In genomic region chr2:11691071-11691660, GRCh38 we compare ENCODE assay signal across 18 cellular contexts. TPM values are rescaled to one million over a fixed set of nuclear protein-coding genes. Genes with fewer than 3 reads are reported as not detected.
DNase-seq lines count a peak whose midpoint lies in the region; ATAC-seq, FAIRE-seq and TF ChIP-seq lines count a peak whose summit lies in the region.
"Had no signal": no experiment of that assay in that cellular context is flagged by ENCODE, and none has a peak within 500 bp of the region (broad histone marks: within the 10 kb centered on the region; RNA-seq: fewer than 3 reads in every experiment).

No MANE protein-coding gene starts in this region.

- 60% methylated on average over 3 of the region's 5 CpGs; no CpG with 5 or more reads in 1 of the 2 experiments for WGBS in IMR-90 (ENCODE audit: extremely low coverage in 2 of 2, insufficient read length in 1 of 2), 2 experiments
- 85% methylated on average over 5 of the region's 5 CpGs; no CpG with 5 or more reads in 1 of the 2 experiments for WGBS in H1 (ENCODE audit: extremely low coverage in 1 of 2, insufficient coverage in 1 of 2, insufficient read length in 1 of 2, insufficient replicate concordance in 2 of 2, low coverage in 1 of 2, low lambda C conversion rate in 2 of 2, missing lambda C conversion rate in 1 of 2), 2 experiments

- H3K27ac ChIP-seq in IMR-90 (ENCODE audit: insufficient read depth, low read length) (no peak overlapping the region), H1 (ENCODE audit: low read depth, low read length) (no peak overlapping the region; the same call in 1 of the 2 replicates), upper lobe of right lung (no peak overlapping the region), SJCRH30 (no peak overlapping the region)

- H3K56ac ChIP-seq in IMR-90 (ENCODE audit: extremely low read depth, insufficient read depth, low read length) (no peak overlapping the region), H1 (replicated peaks; ENCODE audit: insufficient read length, low read depth, low read length) (no peak overlapping the region)

- TF ChIP-seq CTCF in IMR-90 (conservative IDR thresholded peaks at IDR 0.05; ENCODE audit: low read depth, low read length) (no peak), H1 (IDR thresholded peaks at IDR 0.05; ENCODE audit: control extremely low read depth in 1 of 3, insufficient read depth in 1 of 3, low read depth in 1 of 3, low read length in 3 of 3) (no peak), upper lobe of right lung (IDR thresholded peaks at IDR 0.05) (no peak)

- H4K20me1 ChIP-seq in IMR-90 (ENCODE audit: insufficient read depth, low read length) (no peaks in the 10 kb centered on the region), H1 (replicated peaks in 1 of 2; ENCODE audit: control insufficient read depth in 1 of 2, insufficient read depth in 2 of 2, low read length in 2 of 2) (no peaks in the 10 kb centered on the region)

- no peak overlapping the region for H2AK9ac ChIP-seq in IMR-90 (replicated peaks; ENCODE audit: low read depth, low read length, poor library complexity)

- H3K36me3 Mint-ChIP-seq in naive thymus-derived CD8-positive, alpha-beta T cell: no peaks in the 10 kb centered on the region

- no peak overlapping the region for H3K23ac ChIP-seq in IMR-90 (ENCODE audit: low read depth, low read length)
- H3K23ac ChIP-seq in H1 (ENCODE audit: insufficient read length): no peak overlapping the region

- H2AK5ac ChIP-seq in IMR-90 (ENCODE audit: low read depth, low read length): no peak overlapping the region
- no peak overlapping the region for H2AK5ac ChIP-seq in H1 (ENCODE audit: low read depth, low read length)

- H3K4me1 Mint-ChIP-seq in naive thymus-derived CD8-positive, alpha-beta T cell: peaks cover 9 to 16% (median 10%) of the 10 kb centered on the region in 4 donors

- TF ChIP-seq EP300 in H1 (IDR thresholded peaks at IDR 0.05; ENCODE audit: borderline replicate concordance in 1 of 2, low read depth in 2 of 2, low read length in 2 of 2): no peak

- no peak for FAIRE-seq in H1 (lab: Jason Lieb, UNC)
- FAIRE-seq: GM12892 had no signal

- no peaks in the 10 kb centered on the region for H3K9me1 ChIP-seq in IMR-90 (ENCODE audit: insufficient read depth, low read length)

- H2BK15ac ChIP-seq in IMR-90 (ENCODE audit: low read depth, low read length) (no peak overlapping the region), H1 (ENCODE audit: low read length) (no peak overlapping the region)

- no peak overlapping the region for H2BK120ac ChIP-seq in IMR-90 (ENCODE audit: low read depth, low read length)
- H2BK120ac ChIP-seq in H1 (replicated peaks; ENCODE audit: low read depth, low read length): no peak overlapping the region

- H3K79me1 ChIP-seq in IMR-90 (ENCODE audit: low read depth in 1 of 2, low read length in 2 of 2) (no peaks in the 10 kb centered on the region), H1 (ENCODE audit: low read depth, low read length) (no peaks in the 10 kb centered on the region)

- no peaks in the 10 kb centered on the region for H3K36me3 ChIP-seq in IMR-90 (ENCODE audit: control insufficient read depth, insufficient read depth, low read length)
- H3K36me3 ChIP-seq in H1 (ENCODE audit: control insufficient read depth in 2 of 4, insufficient read depth in 4 of 4, low read length in 3 of 4): no peaks in the 10 kb centered on the region
- no peaks in the 10 kb centered on the region for H3K36me3 ChIP-seq in upper lobe of right lung
- no peaks in the 10 kb centered on the region for H3K36me3 ChIP-seq in SJCRH30
- H3K36me3 ChIP-seq: BE2C had no signal

- H3K4me1 ChIP-seq in IMR-90 (ENCODE audit: control insufficient read depth, insufficient read depth, low read length) (no peaks in the 10 kb centered on the region), H1 (replicated peaks in 1 of 4; ENCODE audit: control insufficient read depth in 3 of 4, insufficient read depth in 4 of 4, low read length in 3 of 4) (no peaks in the 10 kb centered on the region; a peak in 1 of 7 replicates), upper lobe of right lung (peaks cover 11% of the 10 kb centered on the region), SJCRH30 (peaks cover 4% of the 10 kb centered on the region)

- H4K8ac ChIP-seq in IMR-90 (ENCODE audit: low read depth in 2 of 2, low read length in 2 of 2) (no peak overlapping the region), H1 (ENCODE audit: extremely low read depth, insufficient read depth, low read length) (no peak overlapping the region)

- dilution Hi-C loops in IMR-90 (cut with HindIII; ENCODE audit: low sequenced_read_pairs, unreplicated experiment): no loop called here

- H3K9me3 ChIP-seq in IMR-90 (ENCODE audit: control insufficient read depth, insufficient read depth, low read length) (no peaks in the 10 kb centered on the region), H1 (ENCODE audit: insufficient read depth in 2 of 2, low read depth in 1 of 2, low read length in 1 of 2) (no peaks in the 10 kb centered on the region), upper lobe of right lung (no peaks in the 10 kb centered on the region), SJCRH30 (replicated peaks) (no peaks in the 10 kb centered on the region)
- H3K9me3 ChIP-seq: BE2C had no signal

- CTCF ChIA-PET in IMR-90 (lab: Yijun Ruan, JAX): no interaction called here
- CTCF ChIA-PET in H1 (lab: Charles Lee; ENCODE audit: partially characterized antibody): interaction anchor here (0.7 to 10.9 kb wide), 5 partner anchors 9 to 440 kb away, joined by 3 to 91 read pairs (median 25); partner anchors contain the start of gene LPIN1

- no peak overlapping the region for H2BK5ac ChIP-seq in IMR-90 (ENCODE audit: low read depth, low read length, poor library complexity, severe bottlenecking)
- H2BK5ac ChIP-seq in H1 (ENCODE audit: low read depth, low read length): no peak overlapping the region

- no peak overlapping the region for H2BK20ac ChIP-seq in IMR-90 (ENCODE audit: low read depth, low read length)
- H2BK20ac ChIP-seq in H1 (ENCODE audit: low read length): no peak overlapping the region

- H3K18ac ChIP-seq in IMR-90 (ENCODE audit: low read depth, low read length) (no peak overlapping the region), H1 (ENCODE audit: extremely low read depth, low read length) (no peak overlapping the region)

- TF ChIP-seq POLR2A in IMR-90 (IDR thresholded peaks at IDR 0.05; ENCODE audit: low read depth, low read length) (no peak), H1 (IDR thresholded peaks at IDR 0.05; ENCODE audit: control extremely low read depth in 1 of 2, low read depth in 2 of 2, low read length in 2 of 2) (no peak)

- ATAC-seq in IMR-90 (ENCODE audit: low read depth) (no peak), upper lobe of right lung (peak; percentile 29)
- ATAC-seq in naive thymus-derived CD8-positive, alpha-beta T cell: no peak
- ATAC-seq: Panc1, SK-N-SH treated with all-trans-retinoic acid at 6 μM for 48 hours, T-helper 17 cell had no signal

- no peaks in the 10 kb centered on the region for H3K9me3 Mint-ChIP-seq in naive thymus-derived CD8-positive, alpha-beta T cell

- in situ Hi-C loops in IMR-90 (cut with MboI; ENCODE audit: low sequenced_read_pairs): loop anchor here (5.0 kb wide), 1 partner anchor 91 kb away; no protein-coding TSS in a partner anchor

- no peak overlapping the region for H3K27ac Mint-ChIP-seq in naive thymus-derived CD8-positive, alpha-beta T cell
- H3K27ac Mint-ChIP-seq: T-helper 17 cell had no signal

- H3K4me2 ChIP-seq in IMR-90 (ENCODE audit: low read depth, low read length) (no peak overlapping the region), H1 (ENCODE audit: insufficient read depth in 1 of 2, low read depth in 2 of 2, low read length in 2 of 2) (no peak overlapping the region)

- no peak overlapping the region for H4K5ac ChIP-seq in IMR-90 (ENCODE audit: low read depth, low read length)
- no peak overlapping the region for H4K5ac ChIP-seq in H1 (ENCODE audit: insufficient read length, low read depth, low read length)

- no peak overlapping the region for H3K9ac ChIP-seq in IMR-90 (ENCODE audit: low read depth, low read length)
- no peak overlapping the region for H3K9ac ChIP-seq in H1 (replicated peaks in 1 of 4; ENCODE audit: extremely low read depth in 1 of 4, low read depth in 3 of 4, low read length in 3 of 4)

- no peaks in the 10 kb centered on the region for H3K23me2 ChIP-seq in H1 (ENCODE audit: low read depth, low read length)

- H3K4ac ChIP-seq in IMR-90 (ENCODE audit: low read depth, low read length) (no peak overlapping the region), H1 (replicated peaks; ENCODE audit: insufficient read length, low read depth, low read length) (no peak overlapping the region)

- peaks cover 0 to 7% (median 0%) of the 10 kb centered on the region in 5 donors for H3K27me3 Mint-ChIP-seq in naive thymus-derived CD8-positive, alpha-beta T cell

- H3K4me3 ChIP-seq in IMR-90 (ENCODE audit: insufficient read depth, low read depth, low read length): no peak overlapping the region
- no peak overlapping the region for H3K4me3 ChIP-seq in H1 (ENCODE audit: extremely low read depth in 1 of 4, insufficient read depth in 2 of 4, low read depth in 3 of 4, low read length in 4 of 4)
- H3K4me3 ChIP-seq in upper lobe of right lung: no peak overlapping the region
- H3K4me3 ChIP-seq in SJCRH30: no peak overlapping the region

- no TSS peak for BruUV-seq in IMR-90 (replicated peaks; lab: Mats Ljungman, UMichigan)

- DNase-seq in IMR-90 (no peak), NOMO-1 treated with DMSO at 0.1 percent for 48 hours (lab: John Stamatoyannopoulos, UW; ENCODE audit: unreplicated experiment) (peak; percentile 72), H1 (ENCODE audit: low read depth in 1 of 2, low spot score in 2 of 2) (no peak), upper lobe of right lung (no peak), posterior cingulate gyrus (no peak), SJCRH30 (no peak)
- DNase-seq in naive thymus-derived CD8-positive, alpha-beta T cell: no peak
- DNase-seq: BE2C, H7, MM.1S, NCI-H1417, NCI-H187 treated with DMSO at 0.1 percent for 48 hours, NCI-H345, T-helper 17 cell had no signal

- intact Hi-C loops in IMR-90 (cut with micrococcal nuclease) (loop anchor here (5.0 kb wide), 1 partner anchor 1316 kb away; no protein-coding TSS in a partner anchor), upper lobe of right lung (cut with DNase I) (no loop called here), posterior cingulate gyrus (cut with DNase I) (loop anchor here (10.0 kb wide), 1 partner anchor 54 kb away; the partner anchor contains the start of gene LPIN1)

- peak overlapping the region; percentile 55 for H2AFZ ChIP-seq in IMR-90 (replicated peaks; ENCODE audit: low read length, poor library complexity)
- H2AFZ ChIP-seq in H1 (ENCODE audit: low read length): 0 out of 2 replicates have a peak overlapping the region, but pooled peaks have one; percentile 15

- H3K14ac ChIP-seq in IMR-90 (replicated peaks; ENCODE audit: low read depth, low read length) (no peak overlapping the region), H1 (ENCODE audit: insufficient read length) (no peak overlapping the region)

- no peaks in the 10 kb centered on the region for H3K79me2 ChIP-seq in H1 (ENCODE audit: control insufficient read depth in 1 of 2, insufficient read depth in 2 of 2, low read length in 2 of 2)

- no peak overlapping the region for H3K4me3 Mint-ChIP-seq in naive thymus-derived CD8-positive, alpha-beta T cell
- H3K4me3 Mint-ChIP-seq: T-helper 17 cell had no signal

- POLR2A ChIA-PET in IMR-90 (lab: Charles Lee; ENCODE audit: unreplicated experiment) (no interaction called here), H1 (lab: Charles Lee; ENCODE audit: partially characterized antibody) (no interaction called here)
- POLR2A ChIA-PET in naive thymus-derived CD8-positive, alpha-beta T cell (lab: Charles Lee): no interaction called here

- no peak overlapping the region for H2BK12ac ChIP-seq in H1 (ENCODE audit: low read depth, low read length)

- H3K27me3 ChIP-seq in IMR-90 (ENCODE audit: control insufficient read depth, insufficient read depth, low read length): peaks cover 9% of the 10 kb centered on the region
- H3K27me3 ChIP-seq in H1 (replicated peaks in 1 of 4; ENCODE audit: control insufficient read depth in 3 of 4, extremely low read depth in 1 of 4, insufficient read depth in 3 of 4, low read length in 3 of 4): peaks cover 0 to 2% (median 0%) of the 10 kb centered on the region in 4 experiments; a peak in 1 of 7 replicates
- H3K27me3 ChIP-seq in upper lobe of right lung: no peaks in the 10 kb centered on the region
- no peaks in the 10 kb centered on the region for H3K27me3 ChIP-seq in SJCRH30
- H3K27me3 ChIP-seq: BE2C had no signal

- H4K91ac ChIP-seq in IMR-90 (ENCODE audit: insufficient read depth, low read depth, low read length): no peak overlapping the region
- H4K91ac ChIP-seq in H1 (replicated peaks; ENCODE audit: insufficient read length, low read length): no peak overlapping the region

- TF ChIP-seq RAD21 in IMR-90 (IDR thresholded peaks at IDR 0.05; ENCODE audit: low read length): no peak
- no peak for TF ChIP-seq RAD21 in H1 (IDR thresholded peaks at IDR 0.05 in 1 of 2, conservative IDR thresholded peaks at IDR 0.05 in 1 of 2; ENCODE audit: low read depth in 2 of 2, low read length in 2 of 2)

RNA-seq across cellular contexts. Expression of gene NTSR2, which starts 21.2 kb away (rescaled TPM):
- total RNA-seq in IMR-90 (2012; rRNA removed) (not detected in 2 replicates), upper lobe of right lung (not detected)
- polyA plus RNA-seq in IMR-90 (2012; rRNA removed) (not detected in 2 replicates), H1 (2011; rRNA removed) (0.05 and 0.09 TPM in 2 replicates)
- not detected in 2 replicates for polyA plus RNA-seq in IMR-90 (2012; cell fraction: cytosol; rRNA removed)
- polyA plus RNA-seq in IMR-90 (2012; cell fraction: nucleus; rRNA removed; ENCODE audit: low replicate concordance): not detected in 2 replicates
- not detected in 2 replicates for total RNA-seq in H1 (2021; fragmentation: NEBNext Ultra II Directional; extraction: Animal tissue kit (Norgen Biotek cat#: 25700))
- polyA plus RNA-seq in H1 (2011; cell fraction: cytosol; rRNA removed): not detected
- polyA plus RNA-seq in H1 (2011; cell fraction: nucleus; rRNA removed): 0.07 TPM
- 0.10 TPM in 1 of 4 replicates, not detected in the others for polyA plus RNA-seq in H1 (2012, experiment 1 of 2)
- not detected for polyA plus RNA-seq in H1 (2012, experiment 2 of 2)
- 0.14 TPM for polyA plus RNA-seq in H1 (2013, experiment 1 of 2)
- 0.13 TPM for polyA plus RNA-seq in H1 (2013, experiment 2 of 2)
- not detected in 2 replicates for polyA minus RNA-seq in H1 (2011; rRNA and poly(A)+ RNA removed)
- not detected for polyA minus RNA-seq in H1 (2011; cell fraction: cytosol; rRNA and poly(A)+ RNA removed)
- not detected for polyA minus RNA-seq in H1 (2011; cell fraction: nucleus; rRNA and poly(A)+ RNA removed)
- total RNA-seq in naive thymus-derived CD8-positive, alpha-beta T cell: not detected
- not detected for polyA plus RNA-seq in naive thymus-derived CD8-positive, alpha-beta T cell
- total RNA-seq in SJCRH30 (2014; rRNA removed; shearing (Covaris generic)): not detected in 2 replicates
- total RNA-seq: H7, HT-29, T-helper 17 cell had no signal

RNA-seq across cellular contexts. Expression of gene LPIN1, which starts 55.3 kb away (rescaled TPM):
- total RNA-seq in IMR-90 (2012; rRNA removed) (21.3 and 21.7 TPM in 2 replicates), upper lobe of right lung (62.9 TPM)
- polyA plus RNA-seq in IMR-90 (2012; rRNA removed) (24.4 and 25.1 TPM in 2 replicates), H1 (2011; rRNA removed) (4.3 and 4.7 TPM in 2 replicates)
- polyA plus RNA-seq in IMR-90 (2012; cell fraction: cytosol; rRNA removed): 10.6 and 12.6 TPM in 2 replicates
- 32.0 and 74.8 TPM in 2 replicates for polyA plus RNA-seq in IMR-90 (2012; cell fraction: nucleus; rRNA removed; ENCODE audit: low replicate concordance)
- total RNA-seq in H1 (2021; fragmentation: NEBNext Ultra II Directional; extraction: Animal tissue kit (Norgen Biotek cat#: 25700)): 9.8 and 11.3 TPM in 2 replicates
- polyA plus RNA-seq in H1 (2011; cell fraction: cytosol; rRNA removed): 7.7 TPM
- 12.7 TPM for polyA plus RNA-seq in H1 (2011; cell fraction: nucleus; rRNA removed)
- 3.9 to 5.4 TPM (median 4.5 TPM) in 4 replicates for polyA plus RNA-seq in H1 (2012, experiment 1 of 2)
- 0.63 TPM for polyA plus RNA-seq in H1 (2012, experiment 2 of 2)
- 8.9 TPM for polyA plus RNA-seq in H1 (2013, experiment 1 of 2)
- 9.3 TPM for polyA plus RNA-seq in H1 (2013, experiment 2 of 2)
- polyA minus RNA-seq in H1 (2011; rRNA and poly(A)+ RNA removed): 9.1 and 42.2 TPM in 2 replicates
- 4.9 TPM for polyA minus RNA-seq in H1 (2011; cell fraction: cytosol; rRNA and poly(A)+ RNA removed)
- polyA minus RNA-seq in H1 (2011; cell fraction: nucleus; rRNA and poly(A)+ RNA removed): 12.4 TPM
- total RNA-seq in naive thymus-derived CD8-positive, alpha-beta T cell: 10 to 100 TPM; 76.1 to 82.4 TPM
- polyA plus RNA-seq in naive thymus-derived CD8-positive, alpha-beta T cell: 10 to 100 TPM; 15.7 to 27.5 (median 19.9) TPM
- 31.0 and 37.0 TPM in 2 replicates for total RNA-seq in SJCRH30 (2014; rRNA removed; shearing (Covaris generic))
